ENCODE assay signal across 1 cellular context in genomic region chr1:107056426-107057196, GRCh38.
TF ChIP-seq lines count a peak whose summit lies in the region.

Gene PRMT6 (plus strand): TSS chr1:107056674. CDS start chr1:107056716, 42 bp downstream.

TF ChIP-seq in IMR-90, 13 proteins besides CTCF, POLR2A, EP300 and RAD21 (continued from another document):
- no peak for TF ChIP-seq RCOR1 (IDR thresholded peaks at IDR 0.05; ENCODE audit: insufficient replicate concordance, low read length)
- TF ChIP-seq ELK1 (IDR thresholded peaks at IDR 0.05; ENCODE audit: borderline replicate concordance, low read depth, low read length) = no peak
